8 cellular contexts compared by ENCODE assay signal in the genomic region with DNA sequence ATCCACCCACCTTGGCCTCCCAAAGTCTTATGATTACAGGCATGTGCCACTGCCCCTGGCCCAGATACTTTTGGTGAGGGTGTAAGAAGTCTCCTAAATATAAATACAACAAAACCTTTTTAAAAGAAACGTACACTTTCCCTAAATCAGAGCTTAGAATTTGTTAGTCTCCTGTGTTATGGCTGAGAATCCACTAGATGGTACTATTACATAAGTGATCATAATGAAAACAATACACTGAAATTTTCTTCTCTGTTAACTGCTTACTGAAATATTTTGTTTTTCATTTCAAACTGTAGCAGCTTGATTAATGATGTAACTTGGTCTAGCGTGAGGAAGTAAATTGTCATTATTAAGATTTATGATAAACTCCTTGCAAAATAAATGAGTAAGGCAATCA.
DNase-seq lines count a peak whose midpoint lies in the region; ATAC-seq and TF ChIP-seq lines count a peak whose summit lies in the region.
"Had no signal": no experiment of that assay in that cellular context is flagged by ENCODE, and none has a peak within 500 bp of the region (broad histone marks: within the 10 kb centered on the region; RNA-seq: fewer than 3 reads in every experiment).

No MANE protein-coding gene starts in this region.

- DNase-seq in GM12864 (ENCODE audit: low read depth) = no peak
- peak; percentile 15 for DNase-seq in M059J (ENCODE audit: low read depth)
- peak; percentile 55 for DNase-seq in dermis blood vessel endothelial cell
- DNase-seq in osteoblast (ENCODE audit: insufficient read length, low spot score, missing footprints) = no peak
- DNase-seq in omental fat pad (ENCODE audit: low spot score) = no peak
- no peak for DNase-seq in activated T-cell treated with anti-CD3 and anti-CD28 coated beads, Interleukin-2, amount 50 U/mL, for 48 hours
- no peak for DNase-seq in activated T-helper 1 cell treated with anti-CD3 and anti-CD28 coated beads, Interleukin-12 subunit alpha, Interleukin-12 subunit beta, Interleukin-2, Interleukin-4 antibody, amounts not matched to agents 30 ng/mL and 10 ng/mL and 1 ng/mL, durations not matched to agents 14 hours and 24 hours and 36 hours (ENCODE audit: low spot score)

- no peaks in the 10 kb centered on the region for H3K79me2 ChIP-seq in osteoblast (ENCODE audit: insufficient read depth, low read length)

- no peaks in the 10 kb centered on the region for H4K20me1 ChIP-seq in osteoblast (ENCODE audit: insufficient read depth, low read length)

- intact Hi-C loops in activated T-helper 1 cell treated with anti-CD3 and anti-CD28 coated beads, Interleukin-12 subunit alpha, Interleukin-12 subunit beta, Interleukin-2, Interleukin-4 antibody, amounts not matched to agents 30 ng/mL and 10 ng/mL and 1 ng/mL, durations not matched to agents 14 hours and 24 hours and 36 hours (cut with micrococcal nuclease) = no loop called here

- no peaks in the 10 kb centered on the region for H3K36me3 ChIP-seq in osteoblast (ENCODE audit: insufficient read depth, low read length)

- no peaks in the 10 kb centered on the region for H3K9me3 Mint-ChIP-seq in activated T-helper 1 cell treated with anti-CD3 and anti-CD28 coated beads, Interleukin-12 subunit alpha, Interleukin-12 subunit beta, Interleukin-2, Interleukin-4 antibody, amounts not matched to agents 30 ng/mL and 10 ng/mL and 1 ng/mL, durations not matched to agents 14 hours and 24 hours and 36 hours
- H3K9me3 Mint-ChIP-seq: T-helper 1 cell treated with Interleukin-12 subunit alpha and Interleukin-12 subunit beta and Interleukin-4 antibody, amounts not matched to agents 30 μg/mL and 1 μg/mL, for 36 hours had no signal

- no peaks in the 10 kb centered on the region for H3K27me3 ChIP-seq in osteoblast (ENCODE audit: insufficient read depth, low read length)

- H3K36me3 Mint-ChIP-seq in activated T-helper 1 cell treated with anti-CD3 and anti-CD28 coated beads, Interleukin-12 subunit alpha, Interleukin-12 subunit beta, Interleukin-2, Interleukin-4 antibody, amounts not matched to agents 30 ng/mL and 10 ng/mL and 1 ng/mL, durations not matched to agents 14 hours and 24 hours and 36 hours (ENCODE audit: low read depth) = no peaks in the 10 kb centered on the region

- no peak overlapping the region for H3K4me2 ChIP-seq in osteoblast (ENCODE audit: insufficient read depth, low read length)

- H3K4me1 Mint-ChIP-seq in activated T-helper 1 cell treated with anti-CD3 and anti-CD28 coated beads, Interleukin-12 subunit alpha, Interleukin-12 subunit beta, Interleukin-2, Interleukin-4 antibody, amounts not matched to agents 30 ng/mL and 10 ng/mL and 1 ng/mL, durations not matched to agents 14 hours and 24 hours and 36 hours (ENCODE audit: low read depth) = no peaks in the 10 kb centered on the region

- no peak overlapping the region for H3K27ac Mint-ChIP-seq in activated T-helper 1 cell treated with anti-CD3 and anti-CD28 coated beads, Interleukin-12 subunit alpha, Interleukin-12 subunit beta, Interleukin-2, Interleukin-4 antibody, amounts not matched to agents 30 ng/mL and 10 ng/mL and 1 ng/mL, durations not matched to agents 14 hours and 24 hours and 36 hours
- H3K27ac Mint-ChIP-seq: T-helper 1 cell treated with Interleukin-12 subunit alpha and Interleukin-12 subunit beta and Interleukin-4 antibody, amounts not matched to agents 30 μg/mL and 1 μg/mL, for 36 hours had no signal

- H3K4me1 ChIP-seq in osteoblast (ENCODE audit: insufficient read depth, low read length) = no peaks in the 10 kb centered on the region

- TF ChIP-seq CTCF in GM12864 (IDR thresholded peaks at IDR 0.05; ENCODE audit: low read depth, low read length, missing control alignments) (peak; percentile 26), osteoblast (IDR thresholded peaks at IDR 0.05; ENCODE audit: extremely low read depth, low read depth, low read length) (peak; percentile 42), omental fat pad (IDR thresholded peaks at IDR 0.05) (no peak)

- no peak overlapping the region for H3K27ac ChIP-seq in osteoblast (ENCODE audit: low read depth, low read length)

- no peak overlapping the region for H2AFZ ChIP-seq in osteoblast (ENCODE audit: low read length)

- no peak for ATAC-seq in omental fat pad (ENCODE audit: low FRiP score)

- no peaks in the 10 kb centered on the region for H3K9me3 ChIP-seq in osteoblast (ENCODE audit: low read depth, low read length)

- H3K27me3 Mint-ChIP-seq in activated T-helper 1 cell treated with anti-CD3 and anti-CD28 coated beads, Interleukin-12 subunit alpha, Interleukin-12 subunit beta, Interleukin-2, Interleukin-4 antibody, amounts not matched to agents 30 ng/mL and 10 ng/mL and 1 ng/mL, durations not matched to agents 14 hours and 24 hours and 36 hours (ENCODE audit: insufficient read depth) = no peaks in the 10 kb centered on the region

- no peak overlapping the region for H3K4me3 Mint-ChIP-seq in activated T-helper 1 cell treated with anti-CD3 and anti-CD28 coated beads, Interleukin-12 subunit alpha, Interleukin-12 subunit beta, Interleukin-2, Interleukin-4 antibody, amounts not matched to agents 30 ng/mL and 10 ng/mL and 1 ng/mL, durations not matched to agents 14 hours and 24 hours and 36 hours
- H3K4me3 Mint-ChIP-seq: T-helper 1 cell treated with Interleukin-12 subunit alpha and Interleukin-12 subunit beta and Interleukin-4 antibody, amounts not matched to agents 30 μg/mL and 1 μg/mL, for 36 hours had no signal

- H3K4me3 ChIP-seq in GM12864 (ENCODE audit: low read depth, low read length) = no peak overlapping the region
- no peak overlapping the region for H3K4me3 ChIP-seq in osteoblast (ENCODE audit: insufficient read depth, low read length)

Comparison
In these comparisons a context has a peak if more than half of its experiments do, and no peak if none do; other contexts are left out.
1. DNase-seq: peak in M059J (single experiment) and dermis blood vessel endothelial cell (single experiment); none in GM12864 (single experiment), osteoblast (single experiment), omental fat pad (single experiment), activated T-cell treated with anti-CD3 and anti-CD28 coated beads, Interleukin-2, amount 50 U/mL, for 48 hours (0 of 2) and activated T-helper 1 cell treated with anti-CD3 and anti-CD28 coated beads, Interleukin-12 subunit alpha, Interleukin-12 subunit beta, Interleukin-2, Interleukin-4 antibody, amounts not matched to agents 30 ng/mL and 10 ng/mL and 1 ng/mL, durations not matched to agents 14 hours and 24 hours and 36 hours (single experiment).
2. CTCF ChIP-seq: peak in GM12864 (single experiment) and osteoblast (single experiment); none in omental fat pad (0 of 3).